Comparison of ENCODE assay signal across 9 cellular contexts in the genomic region with DNA sequence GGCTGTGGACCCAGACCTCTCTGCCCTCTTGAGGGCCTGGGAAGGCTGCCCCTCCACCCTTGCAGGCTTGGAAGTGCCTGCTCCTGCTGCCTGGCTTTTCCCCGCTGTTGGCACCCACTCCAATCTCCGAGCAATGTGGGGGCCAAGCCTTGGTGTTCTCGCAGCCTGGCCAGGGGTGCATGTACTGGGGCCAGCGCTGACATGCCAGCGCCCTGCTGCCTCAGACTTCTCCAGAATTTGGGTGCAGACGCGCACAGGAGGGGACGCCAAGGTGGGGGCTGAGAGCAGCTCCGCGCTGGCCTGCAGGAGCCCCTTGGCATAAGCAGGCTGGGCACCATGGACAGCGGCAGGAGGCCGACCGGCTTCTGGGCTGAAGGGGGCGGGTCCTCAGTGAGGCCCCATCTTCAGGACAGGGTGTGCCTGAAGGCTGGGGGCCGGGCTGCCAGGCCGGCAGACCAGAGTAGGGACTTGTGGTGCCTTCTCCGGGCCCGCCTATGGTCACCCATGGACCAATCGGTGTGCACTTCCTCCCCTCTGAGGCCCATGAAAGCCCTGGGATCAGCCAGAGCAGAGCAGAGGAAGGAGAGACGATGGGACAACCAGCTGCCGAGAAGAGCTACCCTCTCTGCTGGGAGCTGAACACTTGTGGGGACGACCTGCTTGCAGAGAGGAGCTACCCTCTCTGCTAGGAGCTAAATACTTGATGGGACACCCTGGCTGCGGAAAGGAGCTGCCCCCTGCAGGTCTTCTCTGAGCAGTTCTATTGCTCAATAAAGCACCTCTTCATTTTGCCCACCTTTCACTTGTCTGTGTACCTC.
DNase-seq lines count a peak whose midpoint lies in the region; ATAC-seq lines count a peak whose summit lies in the region.
"Had no signal": no experiment of that assay in that cellular context is flagged by ENCODE, and none has a peak within 500 bp of the region (broad histone marks: within the 10 kb centered on the region; RNA-seq: fewer than 3 reads in every experiment).

No MANE protein-coding gene starts in this region.

- H3K4me3 Mint-ChIP-seq in activated CD4-positive, alpha-beta T cell treated with anti-CD3 and anti-CD28 coated beads, Interleukin-2, amount 10 ng/mL, durations not matched to agents 7 days and 5 days = no peak overlapping the region
- H3K4me3 Mint-ChIP-seq: CD4-positive, alpha-beta T cell had no signal

- no peaks in the 10 kb centered on the region for H3K9me3 Mint-ChIP-seq in activated CD4-positive, alpha-beta T cell treated with anti-CD3 and anti-CD28 coated beads, Interleukin-2, amount 10 ng/mL, durations not matched to agents 7 days and 5 days
- H3K9me3 Mint-ChIP-seq: CD4-positive, alpha-beta T cell had no signal

- H3K27me3 Mint-ChIP-seq in activated CD4-positive, alpha-beta T cell treated with anti-CD3 and anti-CD28 coated beads, Interleukin-2, amount 10 ng/mL, durations not matched to agents 7 days and 5 days = no peaks in the 10 kb centered on the region
- H3K27me3 Mint-ChIP-seq: CD4-positive, alpha-beta T cell had no signal

- H3K36me3 Mint-ChIP-seq in activated CD4-positive, alpha-beta T cell treated with anti-CD3 and anti-CD28 coated beads, Interleukin-2, amount 10 ng/mL, durations not matched to agents 7 days and 5 days (ENCODE audit: low read depth) = no peaks in the 10 kb centered on the region

- no peak for ATAC-seq in HG03039 (IDR thresholded peaks at IDR 0.05; ENCODE audit: unreplicated experiment)

- H3K27ac Mint-ChIP-seq in activated CD4-positive, alpha-beta T cell treated with anti-CD3 and anti-CD28 coated beads, Interleukin-2, amount 10 ng/mL, durations not matched to agents 7 days and 5 days = no peak overlapping the region
- H3K27ac Mint-ChIP-seq: CD4-positive, alpha-beta T cell had no signal

- POLR2A ChIA-PET in activated CD4-positive, alpha-beta T cell treated with anti-CD3 and anti-CD28 coated beads, Interleukin-2, amount 10 ng/mL, durations not matched to agents 7 days and 5 days (lab: Charles Lee) = no interaction called here

- CTCF ChIA-PET in activated CD4-positive, alpha-beta T cell treated with anti-CD3 and anti-CD28 coated beads, Interleukin-2, amount 10 ng/mL, durations not matched to agents 7 days and 5 days (lab: Charles Lee) = no interaction called here

- peak; percentile 7 for DNase-seq in activated CD4-positive, alpha-beta T cell treated with anti-CD3 and anti-CD28 coated beads, Interleukin-2, amount 10 ng/mL, durations not matched to agents 7 days and 5 days
- DNase-seq in activated CD4-positive, alpha-beta T cell treated with anti-CD3 and anti-CD28 coated beads for 4 hours = no peak
- DNase-seq in RPMI8226 (peak; percentile 46), glomerular visceral epithelial cell (ENCODE audit: extremely low spot score) (peak; percentile 7), renal cortical epithelial cell (ENCODE audit: low read depth) (peak; percentile 22), SIG-M5 (lab: John Stamatoyannopoulos, UW) (no peak), DMS79 treated with DMSO at 0.1 percent for 48 hours (lab: John Stamatoyannopoulos, UW) (no peak)

- H3K4me1 Mint-ChIP-seq in activated CD4-positive, alpha-beta T cell treated with anti-CD3 and anti-CD28 coated beads, Interleukin-2, amount 10 ng/mL, durations not matched to agents 7 days and 5 days = no peaks in the 10 kb centered on the region

Comparison
In these comparisons a context has a peak if more than half of its experiments do, and no peak if none do; other contexts are left out.
1. DNase-seq: peak in activated CD4-positive, alpha-beta T cell treated with anti-CD3 and anti-CD28 coated beads, Interleukin-2, amount 10 ng/mL, durations not matched to agents 7 days and 5 days (single experiment), RPMI8226 (single experiment), glomerular visceral epithelial cell (single experiment) and renal cortical epithelial cell (single experiment); none in activated CD4-positive, alpha-beta T cell treated with anti-CD3 and anti-CD28 coated beads for 4 hours (0 of 2), SIG-M5 (single experiment) and DMS79 treated with DMSO at 0.1 percent for 48 hours (single experiment).